7 cellular contexts compared by ENCODE assay signal in the genomic region with DNA sequence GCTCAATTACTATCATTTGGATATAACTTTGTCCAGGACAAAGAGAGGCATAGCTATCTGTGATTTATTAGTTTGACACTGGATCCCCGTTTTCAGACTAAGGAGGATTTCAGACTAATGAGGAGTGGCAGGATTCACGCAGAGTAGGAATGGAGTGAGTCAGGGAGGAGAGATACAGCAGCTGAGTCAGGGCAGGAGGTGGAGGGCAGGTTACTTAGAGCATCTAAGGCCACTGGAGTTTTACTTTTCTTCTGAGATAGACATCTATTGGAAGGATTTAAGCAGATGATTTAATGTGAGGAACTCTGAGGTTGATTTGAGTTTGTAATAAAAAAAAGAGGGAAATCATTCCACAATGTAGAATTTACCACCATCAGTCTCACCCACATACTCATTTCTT.
DNase-seq lines count a peak whose midpoint lies in the region; ATAC-seq, FAIRE-seq and TF ChIP-seq lines count a peak whose summit lies in the region.
"Not testable (repeated sequence)": the region's sequence is repeated elsewhere in the genome, so short reads cannot be mapped to it uniquely, and the experiment has no call there.

No MANE protein-coding gene starts in this region.

- H3K27me3 ChIP-seq in RWPE2 (ENCODE audit: insufficient read depth, poor library complexity, severe bottlenecking); bronchial epithelial cell (ENCODE audit: control insufficient read depth, insufficient read depth, low read length); foreskin keratinocyte: not testable (repeated sequence)

- not testable (repeated sequence) for H3K27me3 Mint-ChIP-seq in memory B cell

- not testable (repeated sequence) for H3K4me3 ChIP-seq in RWPE2 (ENCODE audit: severe bottlenecking); bronchial epithelial cell (ENCODE audit: low read depth, low read length)

- not testable (repeated sequence) for H3K9me3 Mint-ChIP-seq in memory B cell

- TF ChIP-seq CTCF in RWPE2 (IDR thresholded peaks at IDR 0.05; ENCODE audit: poor library complexity, severe bottlenecking); bronchial epithelial cell (IDR thresholded peaks at IDR 0.05; ENCODE audit: insufficient read depth, low read length, severe bottlenecking); foreskin keratinocyte (conservative IDR thresholded peaks at IDR 0.05): not testable (repeated sequence)

- H3K9me3 ChIP-seq in RWPE2 (ENCODE audit: severe bottlenecking), result not testable (repeated sequence)

- H3K36me3 ChIP-seq in RWPE2 (ENCODE audit: low read depth); bronchial epithelial cell (ENCODE audit: control insufficient read depth, insufficient read depth, low read length): not testable (repeated sequence)

- DNase-seq in ELR (ENCODE audit: low read depth) (peak; percentile 44), M059J (ENCODE audit: low read depth) (peak; percentile 20), bronchial epithelial cell (ENCODE audit: low read depth) (peak; percentile 56), foreskin keratinocyte (peak in 1 of 2 donors; percentile 38), renal cortical epithelial cell (ENCODE audit: low read depth) (peak; percentile 12)
- DNase-seq in RWPE2 (ENCODE audit: low spot score); memory B cell (ENCODE audit: low spot score in 2 of 2): not testable (repeated sequence)

- ATAC-seq in RWPE2 (ENCODE audit: low read depth), result peak; percentile 79; the same call in 2 of the 3 replicates
- peak; percentile 96 for ATAC-seq in foreskin keratinocyte
- not testable (repeated sequence) for ATAC-seq in memory B cell (ENCODE audit: low read depth)

- not testable (repeated sequence) for H3K4me1 Mint-ChIP-seq in memory B cell

- not testable (repeated sequence) for H3K4me3 Mint-ChIP-seq in memory B cell

- not testable (repeated sequence) for FAIRE-seq in bronchial epithelial cell (lab: Jason Lieb, UNC)

- H3K36me3 Mint-ChIP-seq in memory B cell, result not testable (repeated sequence)

- not testable (repeated sequence) for H3K27ac ChIP-seq in RWPE2 (ENCODE audit: poor library complexity, severe bottlenecking); foreskin keratinocyte

- H3K4me1 ChIP-seq in RWPE2 (ENCODE audit: insufficient read depth, poor library complexity, severe bottlenecking); foreskin keratinocyte: not testable (repeated sequence)

- peak overlapping the region; percentile 7 for H3K27ac Mint-ChIP-seq in memory B cell
